ENCODE assay signal across 35 cellular contexts in the genomic region with DNA sequence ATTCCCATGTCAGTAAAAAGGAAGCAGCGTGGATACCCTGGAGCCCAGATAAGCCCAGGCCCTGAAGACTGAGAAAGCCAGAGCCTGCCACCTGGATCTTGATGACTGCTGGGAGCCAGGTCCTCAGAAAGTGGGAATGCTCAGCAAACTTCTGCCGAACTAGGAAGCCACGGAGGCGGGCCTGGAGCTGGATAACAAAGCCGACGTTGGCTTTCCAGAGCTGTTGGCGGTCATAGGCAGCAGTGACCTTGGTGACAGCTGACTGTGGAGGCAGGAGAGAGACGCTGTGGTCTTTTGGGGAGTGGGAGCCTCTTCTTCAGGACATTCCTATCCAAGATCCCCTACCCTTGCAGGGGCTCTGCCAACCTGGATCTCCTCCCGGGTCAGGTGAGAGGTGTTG. TPM values are rescaled to one million over a fixed set of nuclear protein-coding genes. Genes with fewer than 3 reads are reported as not detected.
"Had no signal": no experiment of that assay in that cellular context is flagged by ENCODE, and none has a peak within 500 bp of the region (broad histone marks: within the 10 kb centered on the region; RNA-seq: fewer than 3 reads in every experiment).

No MANE protein-coding gene starts in this region.

- H3K9me3 ChIP-seq: neutrophil, psoas muscle, right lobe of liver, spleen, suprapubic skin, thoracic aorta, thyroid gland, tibial nerve, upper lobe of left lung, vagina had no signal

- DNase-seq: naive thymus-derived CD8-positive, alpha-beta T cell; nephron progenitor cell; nucleus accumbens; psoas muscle; right cardiac atrium; right lobe of liver; spleen; stimulated activated CD4-positive, alpha-beta T cell treated with anti-CD3 and anti-CD28 coated beads, Interleukin-12 subunit alpha, Interleukin-12 subunit beta, amount 100 ng/mL, for 4 hours; stimulated activated CD4-positive, alpha-beta T cell treated with anti-CD3 and anti-CD28 coated beads, Interleukin-1b, Interleukin-23, amount 100 ng/mL, for 48 hours; stimulated activated CD4-positive, alpha-beta T cell treated with anti-CD3 and anti-CD28 coated beads, Interleukin-4, amount 100 ng/mL, for 1 hour; stimulated activated CD4-positive, alpha-beta T cell treated with anti-CD3 and anti-CD28 coated beads, Interleukin-4, amount 100 ng/mL, for 4 hours; stimulated activated CD8-positive, alpha-beta memory T cell treated with anti-CD3 and anti-CD28 coated beads, Interleukin-4, amount 100 ng/mL, for 48 hours; stimulated activated naive CD4-positive, alpha-beta T cell; stimulated activated naive CD8-positive, alpha-beta T cell treated with anti-CD3 and anti-CD28 coated beads, Interleukin-15, amount 100 ng/mL, for 72 hours; stimulated activated naive CD8-positive, alpha-beta T cell treated with anti-CD3 and anti-CD28 coated beads, Interleukin-15, Interleukin-2, amounts not matched to agents 100 U/mL and 50 U/mL, for 24 hours; substantia nigra; thyroid gland; trophoblast cell; upper lobe of left lung had no signal

- H3K4me1 ChIP-seq: right lobe of liver, suprapubic skin, thyroid gland, tibial nerve, upper lobe of left lung, vagina had no signal

- H3K36me3 ChIP-seq: right lobe of liver, suprapubic skin, thoracic aorta, thyroid gland, tibial nerve, upper lobe of left lung, vagina had no signal

- H3K4me2 ChIP-seq: smooth muscle cell had no signal

- ATAC-seq: naive thymus-derived CD8-positive, alpha-beta T cell; natural killer cell treated with Interleukin-12 subunit alpha and Interleukin-12 subunit beta and Interleukin-15 and Interleukin-18, amount 100 ng/mL, for 72 hours; right cardiac atrium; right lobe of liver; stimulated activated memory B cell treated with anti-CD40 and anti-IgM and Interleukin-4, amounts not matched to agents 10 μg/mL and 1 μg/mL and 100 μg/mL, for 72 hours; stimulated activated naive CD8-positive, alpha-beta T cell treated with anti-CD3 and anti-CD28 coated beads, Interleukin-15, amount 100 ng/mL, for 72 hours; stimulated activated naive CD8-positive, alpha-beta T cell treated with anti-CD3 and anti-CD28 coated beads, Interleukin-15, Interleukin-2, amounts not matched to agents 100 U/mL and 50 U/mL, for 24 hours had no signal

- H3K4me3 ChIP-seq: psoas muscle, right lobe of liver, skin epidermis, smooth muscle cell, spleen, suprapubic skin, thoracic aorta, thyroid gland, tibial nerve, upper lobe of left lung, vagina had no signal

- H3K9ac ChIP-seq: parathyroid adenoma had no signal

- H3K27ac ChIP-seq: neutrophil, parathyroid adenoma, psoas muscle, right lobe of liver, skin epidermis, spleen, suprapubic skin, thoracic aorta, thyroid gland, tibial nerve, upper lobe of left lung, vagina had no signal

- H3K27me3 ChIP-seq: neutrophil, right lobe of liver, spleen, suprapubic skin, thyroid gland, tibial nerve, upper lobe of left lung, vagina had no signal

RNA-seq across cellular contexts. Expression of gene IQGAP3, which starts 24.4 kb away (rescaled TPM):
- polyA plus RNA-seq: naive thymus-derived CD8-positive, alpha-beta T cell had no signal

RNA-seq across cellular contexts. Expression of gene TTC24, which starts 31.5 kb away (rescaled TPM):
- total RNA-seq: neural crest cell, omental fat pad, osteocyte, progenitor cell of endocrine pancreas, renal cortical epithelial cell, right cardiac atrium, smooth muscle cell, suprapubic skin, thoracic aorta, tibial nerve, ureter, vagina had no signal
- polyA plus RNA-seq: right cardiac atrium, smooth muscle cell had no signal
